ENCODE assay signal across 17 cellular contexts in genomic region chrX:137896123-137896522, GRCh38.
A peak's percentile ranks its signal among the peaks of the same experiment; 100 is the strongest.
DNase-seq lines count a peak whose midpoint lies in the region; ATAC-seq, FAIRE-seq and TF ChIP-seq lines count a peak whose summit lies in the region.
"Had no signal": no experiment of that assay in that cellular context is flagged by ENCODE, and none has a peak within 500 bp of the region (broad histone marks: within the 10 kb centered on the region; RNA-seq: fewer than 3 reads in every experiment).

No MANE protein-coding gene starts in this region.

- H3K4me1 ChIP-seq in endodermal cell (ENCODE audit: control insufficient read depth, insufficient read depth, low read length): no peaks in the 10 kb centered on the region
- no peaks in the 10 kb centered on the region for H3K4me1 ChIP-seq in neural progenitor cell
- H3K4me1 ChIP-seq in HepG2 (ENCODE audit: insufficient read depth, low read length): no peaks in the 10 kb centered on the region
- H3K4me1 ChIP-seq: Peyer's patch, SJCRH30 had no signal

- H3K4me2 ChIP-seq in neural progenitor cell (no peak overlapping the region), HepG2 (ENCODE audit: low read depth, low read length) (no peak overlapping the region)

- no peak overlapping the region for H3K4me3 Mint-ChIP-seq in endodermal cell
- H3K4me3 Mint-ChIP-seq in neural progenitor cell: no peak overlapping the region
- H3K4me3 Mint-ChIP-seq: CD14-positive monocyte had no signal

- H3K27me3 Mint-ChIP-seq in endodermal cell (ENCODE audit: insufficient read depth) (no peaks in the 10 kb centered on the region), neural progenitor cell (ENCODE audit: insufficient read depth, low read depth) (peaks cover 2% of the 10 kb centered on the region)

- H3K27me3 ChIP-seq in endodermal cell (ENCODE audit: control insufficient read depth, insufficient read depth, low read length, poor library complexity, severe bottlenecking): no peaks in the 10 kb centered on the region
- no peaks in the 10 kb centered on the region for H3K27me3 ChIP-seq in neural progenitor cell
- no peaks in the 10 kb centered on the region for H3K27me3 ChIP-seq in HepG2 (ENCODE audit: control insufficient read depth in 1 of 2, insufficient read depth in 2 of 2, low read length in 2 of 2)
- H3K27me3 ChIP-seq: Peyer's patch, SJCRH30 had no signal

- H4K20me1 ChIP-seq in neural progenitor cell (ENCODE audit: low read depth) (no peaks in the 10 kb centered on the region), HepG2 (ENCODE audit: insufficient read depth, low read length) (no peaks in the 10 kb centered on the region)

- peaks cover 62% of the 10 kb centered on the region for H3K9me3 Mint-ChIP-seq in endodermal cell
- peaks cover 20% of the 10 kb centered on the region for H3K9me3 Mint-ChIP-seq in neural progenitor cell

- H3K36me3 ChIP-seq in endodermal cell (ENCODE audit: control insufficient read depth, insufficient read depth, low read length) (no peaks in the 10 kb centered on the region), neural progenitor cell (no peaks in the 10 kb centered on the region), HepG2 (replicated peaks in 1 of 2; ENCODE audit: control insufficient read depth in 1 of 2, insufficient read depth in 2 of 2, low read length in 2 of 2) (no peaks in the 10 kb centered on the region)
- H3K36me3 ChIP-seq: Peyer's patch, SJCRH30 had no signal

- intact Hi-C loops in left ventricle myocardium superior (cut with micrococcal nuclease) (no loop called here), HepG2 (cut with micrococcal nuclease; ENCODE audit: unreplicated experiment) (no loop called here)

- H3K4me3 ChIP-seq in endodermal cell (ENCODE audit: low read length) (no peak overlapping the region), neural progenitor cell (no peak overlapping the region), HepG2 (replicated peaks in 1 of 3; ENCODE audit: insufficient read depth in 1 of 3, low read depth in 2 of 3, low read length in 3 of 3) (no peak overlapping the region)
- H3K4me3 ChIP-seq: GM12878, Peyer's patch, SJCRH30 had no signal

- no peak for FAIRE-seq in HepG2 (lab: Jason Lieb, UNC)
- FAIRE-seq: GM12878 had no signal

- H3K27ac Mint-ChIP-seq in endodermal cell (no peak overlapping the region), neural progenitor cell (no peak overlapping the region)
- H3K27ac Mint-ChIP-seq: CD14-positive monocyte had no signal

- POLR2A ChIA-PET in HepG2 (lab: Yijun Ruan, JAX): no interaction called here

- H3K9ac ChIP-seq in endodermal cell (ENCODE audit: extremely low read depth, low read length, poor library complexity, severe bottlenecking): no peak overlapping the region
- H3K9ac ChIP-seq in neural progenitor cell: no peak overlapping the region
- no peak overlapping the region for H3K9ac ChIP-seq in HepG2 (ENCODE audit: insufficient read depth, low read depth, low read length)

- in situ Hi-C loops in HepG2 (cut with HindIII; ENCODE audit: extremely low pct_ligation_motif_present, low pct_unique_long_range_greater_than_20kb): no loop called here

- H3K79me2 ChIP-seq in neural progenitor cell (ENCODE audit: low read depth): no peaks in the 10 kb centered on the region
- H3K79me2 ChIP-seq in HepG2 (ENCODE audit: insufficient read depth, low read length): no peaks in the 10 kb centered on the region

- ATAC-seq in left ventricle myocardium superior (no peak), HepG2 (no peak)
- ATAC-seq: GM12878, HCT116 had no signal

- H3K9me3 ChIP-seq in endodermal cell (ENCODE audit: control insufficient read depth, low read length) (peaks cover 14% of the 10 kb centered on the region), neural progenitor cell (ENCODE audit: low read depth) (no peaks in the 10 kb centered on the region), HepG2 (ENCODE audit: low read length) (no peaks in the 10 kb centered on the region)
- H3K9me3 ChIP-seq: Peyer's patch, SJCRH30 had no signal

- no peaks in the 10 kb centered on the region for H3F3A ChIP-seq in neural progenitor cell (ENCODE audit: low read depth)

- peak; percentile 41 for DNase-seq in DMS53 (lab: John Stamatoyannopoulos, UW)
- DNase-seq in DMS53 treated with DMSO at 0.1 percent for 48 hours (lab: John Stamatoyannopoulos, UW; ENCODE audit: unreplicated experiment): no peak
- DNase-seq in HT-29 (ENCODE audit: low spot score): peak; percentile 1
- DNase-seq in endodermal cell: no peak
- DNase-seq in neural progenitor cell (ENCODE audit: low spot score): no peak
- no peak for DNase-seq in NCI-H510A (lab: John Stamatoyannopoulos, UW)
- DNase-seq in left ventricle myocardium superior: no peak
- no peak for DNase-seq in HepG2 (ENCODE audit: low spot score)
- DNase-seq: DMS79 treated with DMSO at 0.1 percent for 48 hours, Karpas-422, NCI-H1694, NCI-H2081, Peyer's patch, SJCRH30 had no signal

- peaks cover 4% of the 10 kb centered on the region for H3K4me1 Mint-ChIP-seq in endodermal cell
- no peaks in the 10 kb centered on the region for H3K4me1 Mint-ChIP-seq in neural progenitor cell
- H3K4me1 Mint-ChIP-seq: CD14-positive monocyte had no signal

- H3K27ac ChIP-seq in endodermal cell (ENCODE audit: low read depth, low read length): no peak overlapping the region
- no peak overlapping the region for H3K27ac ChIP-seq in neural progenitor cell
- H3K27ac ChIP-seq in HepG2 (ENCODE audit: extremely low read length, insufficient read depth, low read length): no peak overlapping the region
- H3K27ac ChIP-seq: Peyer's patch, SJCRH30 had no signal

- BruUV-seq in HepG2 (replicated peaks; lab: Mats Ljungman, UMichigan): no TSS peak

- CTCF ChIA-PET in HepG2 (lab: Yijun Ruan, JAX; ENCODE audit: low intra/inter-chr PET ratio, low total read pairs): no interaction called here

- no peak for TF ChIP-seq EP300 in HepG2 (IDR thresholded peaks at IDR 0.05; ENCODE audit: low read depth in 2 of 2, low read length in 2 of 2)
- no peak for TF ChIP-seq EP300 in HepG2 (CRISPR knock-in tag; IDR thresholded peaks at IDR 0.05; ENCODE audit: borderline replicate concordance)

- no peak for TF ChIP-seq RAD21 in HepG2 (CRISPR knock-in tag; IDR thresholded peaks at IDR 0.05)

- H3K36me3 Mint-ChIP-seq in endodermal cell (ENCODE audit: low read depth): peaks cover 2% of the 10 kb centered on the region
- H3K36me3 Mint-ChIP-seq in neural progenitor cell: no peaks in the 10 kb centered on the region
- H3K36me3 Mint-ChIP-seq: CD14-positive monocyte had no signal

- TF ChIP-seq CTCF in endodermal cell (conservative IDR thresholded peaks at IDR 0.05): peak; percentile 55
- TF ChIP-seq CTCF in neural progenitor cell (IDR thresholded peaks at IDR 0.05): peak; percentile 24
- TF ChIP-seq CTCF in HepG2 (CRISPR knock-in tag; IDR thresholded peaks at IDR 0.05): no peak

- WGBS in endodermal cell (ENCODE audit: insufficient coverage in 1 of 2, insufficient read length in 1 of 2), 2 experiments: 85% methylated on average over 3 of the region's 3 CpGs; no CpG with 5 or more reads in 1 of the 2 experiments
- WGBS in HepG2 (ENCODE audit: low lambda C conversion rate): 4% methylated on average over 3 of the region's 3 CpGs

- H2AFZ ChIP-seq in neural progenitor cell (replicated peaks): no peak overlapping the region
- no peak overlapping the region for H2AFZ ChIP-seq in HepG2 (ENCODE audit: low read length)

- TF ChIP-seq POLR2A in HepG2 (IDR thresholded peaks at IDR 0.05; ENCODE audit: insufficient read depth in 1 of 2, low read depth in 2 of 2, low read length in 2 of 2): no peak

TF ChIP-seq in HepG2, 621 proteins besides CTCF, POLR2A, EP300 and RAD21:
- TF ChIP-seq SNAPC5 (CRISPR knock-in tag; IDR thresholded peaks at IDR 0.05; ENCODE audit: borderline replicate concordance): no peak
- TF ChIP-seq RBM22 (optimal IDR thresholded peaks at IDR 0.05; ENCODE audit: low read length): no peak
- TF ChIP-seq CREB1 (IDR thresholded peaks at IDR 0.05): no peak
- TF ChIP-seq CREB1 (CRISPR knock-in tag; IDR thresholded peaks at IDR 0.05): no peak
- TF ChIP-seq, protein P1, sequence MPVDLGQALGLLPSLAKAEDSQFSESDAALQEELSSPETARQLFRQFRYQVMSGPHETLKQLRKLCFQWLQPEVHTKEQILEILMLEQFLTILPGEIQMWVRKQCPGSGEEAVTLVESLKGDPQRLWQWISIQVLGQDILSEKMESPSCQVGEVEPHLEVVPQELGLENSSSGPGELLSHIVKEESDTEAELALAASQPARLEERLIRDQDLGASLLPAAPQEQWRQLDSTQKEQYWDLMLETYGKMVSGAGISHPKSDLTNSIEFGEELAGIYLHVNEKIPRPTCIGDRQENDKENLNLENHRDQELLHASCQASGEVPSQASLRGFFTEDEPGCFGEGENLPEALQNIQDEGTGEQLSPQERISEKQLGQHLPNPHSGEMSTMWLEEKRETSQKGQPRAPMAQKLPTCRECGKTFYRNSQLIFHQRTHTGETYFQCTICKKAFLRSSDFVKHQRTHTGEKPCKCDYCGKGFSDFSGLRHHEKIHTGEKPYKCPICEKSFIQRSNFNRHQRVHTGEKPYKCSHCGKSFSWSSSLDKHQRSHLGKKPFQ (CRISPR knock-in tag; IDR thresholded peaks at IDR 0.05; ENCODE audit: insufficient replicate concordance): no peak
- no peak for TF ChIP-seq ZNF180 (CRISPR knock-in tag; IDR thresholded peaks at IDR 0.05; ENCODE audit: borderline replicate concordance, low read depth)

Comparison
In these comparisons a context has a peak if more than half of its experiments do, and no peak if none do; other contexts are left out.
1. DNase-seq: peak in DMS53 (single experiment) and HT-29 (single experiment); none in DMS53 treated with DMSO at 0.1 percent for 48 hours (single experiment), endodermal cell (single experiment), neural progenitor cell (single experiment), NCI-H510A (single experiment), left ventricle myocardium superior (single experiment) and HepG2 (single experiment).